1 cellular context compared by ENCODE assay signal in the genomic region with DNA sequence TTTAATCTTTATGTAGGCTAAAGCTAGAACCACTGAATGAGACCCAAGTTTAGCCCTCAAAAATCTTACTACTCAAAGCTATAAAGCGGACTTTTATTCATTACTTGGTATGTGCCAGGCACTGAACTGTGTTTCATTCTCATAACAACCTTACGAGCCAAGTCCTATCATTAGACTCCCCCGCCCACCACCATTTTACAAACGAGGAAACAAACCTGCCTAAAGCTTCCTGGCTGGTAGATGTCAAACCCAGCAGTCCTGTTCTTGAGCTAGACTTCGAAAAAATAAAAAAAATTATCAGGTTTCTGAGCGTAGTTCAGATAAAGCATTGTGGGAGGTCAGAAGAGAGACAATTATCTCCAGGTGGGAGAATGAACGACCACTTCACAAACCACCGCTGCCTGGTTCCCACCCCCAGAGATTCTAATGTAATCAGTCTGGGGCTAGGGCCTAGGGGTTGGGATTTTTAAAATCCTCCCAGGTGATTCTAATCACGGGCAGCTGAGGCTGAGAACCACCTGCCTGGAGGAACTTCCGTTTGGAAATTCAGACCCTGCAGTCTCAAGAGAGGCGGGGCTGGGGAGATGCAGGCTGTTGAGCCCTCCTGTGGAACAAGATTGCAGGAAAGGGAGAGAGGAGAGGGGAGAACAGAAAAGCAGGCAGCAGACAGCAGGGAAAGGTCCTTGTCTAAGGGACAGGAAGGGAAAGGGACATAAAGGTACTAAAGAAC.
TF ChIP-seq lines count a peak whose summit lies in the region.

No MANE protein-coding gene starts in this region.

TF ChIP-seq in WTC11, 78 proteins besides CTCF, POLR2A, EP300 and RAD21 (continued from another document):
- no peak for TF ChIP-seq NR3C1 (CRISPR knock-in tag; conservative IDR thresholded peaks at IDR 0.05; ENCODE audit: low read depth)
- TF ChIP-seq ZNF396 (CRISPR knock-in tag; IDR thresholded peaks at IDR 0.05; ENCODE audit: borderline replicate concordance), result no peak
- TF ChIP-seq IRF2 (CRISPR knock-in tag; IDR thresholded peaks at IDR 0.05; ENCODE audit: borderline replicate concordance, low read depth), result no peak
- TF ChIP-seq, protein P1, sequence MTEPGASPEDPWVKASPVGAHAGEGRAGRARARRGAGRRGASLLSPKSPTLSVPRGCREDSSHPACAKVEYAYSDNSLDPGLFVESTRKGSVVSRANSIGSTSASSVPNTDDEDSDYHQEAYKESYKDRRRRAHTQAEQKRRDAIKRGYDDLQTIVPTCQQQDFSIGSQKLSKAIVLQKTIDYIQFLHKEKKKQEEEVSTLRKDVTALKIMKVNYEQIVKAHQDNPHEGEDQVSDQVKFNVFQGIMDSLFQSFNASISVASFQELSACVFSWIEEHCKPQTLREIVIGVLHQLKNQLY (CRISPR knock-in tag; IDR thresholded peaks at IDR 0.05), result no peak
- TF ChIP-seq, protein P2, sequence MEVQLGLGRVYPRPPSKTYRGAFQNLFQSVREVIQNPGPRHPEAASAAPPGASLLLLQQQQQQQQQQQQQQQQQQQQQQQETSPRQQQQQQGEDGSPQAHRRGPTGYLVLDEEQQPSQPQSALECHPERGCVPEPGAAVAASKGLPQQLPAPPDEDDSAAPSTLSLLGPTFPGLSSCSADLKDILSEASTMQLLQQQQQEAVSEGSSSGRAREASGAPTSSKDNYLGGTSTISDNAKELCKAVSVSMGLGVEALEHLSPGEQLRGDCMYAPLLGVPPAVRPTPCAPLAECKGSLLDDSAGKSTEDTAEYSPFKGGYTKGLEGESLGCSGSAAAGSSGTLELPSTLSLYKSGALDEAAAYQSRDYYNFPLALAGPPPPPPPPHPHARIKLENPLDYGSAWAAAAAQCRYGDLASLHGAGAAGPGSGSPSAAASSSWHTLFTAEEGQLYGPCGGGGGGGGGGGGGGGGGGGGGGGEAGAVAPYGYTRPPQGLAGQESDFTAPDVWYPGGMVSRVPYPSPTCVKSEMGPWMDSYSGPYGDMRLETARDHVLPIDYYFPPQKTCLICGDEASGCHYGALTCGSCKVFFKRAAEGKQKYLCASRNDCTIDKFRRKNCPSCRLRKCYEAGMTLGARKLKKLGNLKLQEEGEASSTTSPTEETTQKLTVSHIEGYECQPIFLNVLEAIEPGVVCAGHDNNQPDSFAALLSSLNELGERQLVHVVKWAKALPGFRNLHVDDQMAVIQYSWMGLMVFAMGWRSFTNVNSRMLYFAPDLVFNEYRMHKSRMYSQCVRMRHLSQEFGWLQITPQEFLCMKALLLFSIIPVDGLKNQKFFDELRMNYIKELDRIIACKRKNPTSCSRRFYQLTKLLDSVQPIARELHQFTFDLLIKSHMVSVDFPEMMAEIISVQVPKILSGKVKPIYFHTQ (CRISPR knock-in tag; IDR thresholded peaks at IDR 0.05), result no peak
- TF ChIP-seq PRRX2 (CRISPR knock-in tag; IDR thresholded peaks at IDR 0.05), result no peak
- no peak for TF ChIP-seq ZBTB21 (CRISPR knock-in tag; IDR thresholded peaks at IDR 0.05; ENCODE audit: borderline replicate concordance)
- TF ChIP-seq FOXK1 (CRISPR knock-in tag; IDR thresholded peaks at IDR 0.05), result no peak
- TF ChIP-seq TEAD4 (CRISPR knock-in tag; IDR thresholded peaks at IDR 0.05), result no peak
- TF ChIP-seq PRDM15 (CRISPR knock-in tag; IDR thresholded peaks at IDR 0.05), result no peak
- no peak for TF ChIP-seq NR1H2 (CRISPR knock-in tag; IDR thresholded peaks at IDR 0.05)
